Comparison of ENCODE assay signal across 8 cellular contexts in genomic region chr1:201955009-201955749, GRCh38. TPM values are rescaled to one million over a fixed set of nuclear protein-coding genes. Genes with fewer than 3 reads are reported as not detected.
A peak's percentile ranks its signal among the peaks of the same experiment; 100 is the strongest.
DNase-seq lines count a peak whose midpoint lies in the region; ATAC-seq and TF ChIP-seq lines count a peak whose summit lies in the region.

TSS of gene TIMM17A (plus strand) at chr1:201955503. CDS start at chr1:201955527, 24 bp downstream.

- peak within 1 kb of the TSS; percentile 90 to 99 for H3K4me3 Mint-ChIP-seq in effector memory CD8-positive, alpha-beta T cell

- TF ChIP-seq CTCF in GM20000 (IDR thresholded peaks at IDR 0.05; ENCODE audit: extremely low read depth, missing control alignments), result no peak

- peaks cover 50% of the 10 kb centered on the region for H3K36me3 Mint-ChIP-seq in effector memory CD8-positive, alpha-beta T cell (ENCODE audit: insufficient read depth)

- H3K27ac Mint-ChIP-seq in effector memory CD8-positive, alpha-beta T cell, result peak within 1 kb of the TSS; percentile 98 to 99

- H3K9me3 Mint-ChIP-seq in effector memory CD8-positive, alpha-beta T cell, result no peaks in the 10 kb centered on the region

- DNase-seq in CMK (ENCODE audit: low read depth), result peak; percentile 98
- DNase-seq in GM20000 (ENCODE audit: low spot score), result peak; percentile 93
- peak; percentile 97 for DNase-seq in HT-29 (ENCODE audit: low spot score)
- peak; percentile 96 to 97 for DNase-seq in NOMO-1 (lab: John Stamatoyannopoulos, UW; ENCODE audit: unreplicated experiment in 2 of 2)
- DNase-seq in effector memory CD8-positive, alpha-beta T cell, result peak; percentile 90 to 92 (median 91)
- DNase-seq in medulla oblongata (ENCODE audit: extremely low spot score), result peak; percentile 100
- DNase-seq in stimulated activated CD8-positive, alpha-beta memory T cell treated with anti-CD3 and anti-CD28 coated beads, Interleukin-12 subunit alpha, Interleukin-12 subunit beta, amount 100 ng/mL, for 1 hour (ENCODE audit: low read depth), result peak; percentile 86

- peak; percentile 97 for ATAC-seq in effector memory CD8-positive, alpha-beta T cell (replicated peaks)

- POLR2A ChIA-PET in activated CD8-positive, alpha-beta memory T cell treated with anti-CD3 and anti-CD28 coated beads for 36 hours (lab: Charles Lee), result interaction anchor here (0.6 to 1.5 kb wide), 3 partner anchors 28 to 59 kb away, joined by 3 to 8 read pairs (median 3); no protein-coding TSS in a partner anchor

- H3K4me1 Mint-ChIP-seq in effector memory CD8-positive, alpha-beta T cell (ENCODE audit: low read depth in 2 of 2), result peaks cover 9 to 18% of the 10 kb centered on the region in 2 donors

- CTCF ChIA-PET in activated CD8-positive, alpha-beta memory T cell treated with anti-CD3 and anti-CD28 coated beads for 36 hours (lab: Charles Lee), result interaction anchor here (0.6 to 1.4 kb wide), 4 partner anchors 17 to 234 kb away, joined by 3 to 4 read pairs (median 3); partner anchors contain the start of gene IPO9

- H3K27me3 Mint-ChIP-seq in effector memory CD8-positive, alpha-beta T cell, result no peaks in the 10 kb centered on the region

RNA-seq across cellular contexts. Expression of gene TIMM17A, which starts in this region (rescaled TPM):
- 39.2 and 39.9 TPM in 2 replicates for total RNA-seq in HT-29 (2014; rRNA removed; shearing (Covaris generic))
- 100 to 1,000 TPM; 119 to 122 TPM for total RNA-seq in activated CD8-positive, alpha-beta memory T cell treated with anti-CD3 and anti-CD28 coated beads for 36 hours

Comparison
In these comparisons a context has a peak if more than half of its experiments do, and no peak if none do; other contexts are left out.
1. Peak in every context shown above with its lines: DNase-seq and ATAC-seq.